In genomic region chr14:30443368-30444007, GRCh38 we compare ENCODE assay signal across 8 cellular contexts.
DNase-seq lines count a peak whose midpoint lies in the region; TF ChIP-seq lines count a peak whose summit lies in the region.

No MANE protein-coding gene starts in this region.

- H3K27me3 ChIP-seq in KMS-11 (ENCODE audit: insufficient read depth, low read depth) = no peaks in the 10 kb centered on the region

- H4K20me1 ChIP-seq in KMS-11 (ENCODE audit: insufficient read depth) = no peaks in the 10 kb centered on the region

- intact Hi-C loops in activated T-helper 2 cell treated with anti-CD3 and anti-CD28 coated beads, Interferon-gamma antibody, Interleukin-2, Interleukin-4, amounts not matched to agents 10 μg/mL and 5 μg/mL and 100 μg/mL, durations not matched to agents 14 hours and 24 hours and 36 hours (cut with micrococcal nuclease) = loop anchor here (1.0 to 10.0 kb wide), 3 partner anchors 68 to 1689 kb away; no protein-coding TSS in a partner anchor

- H3K36me3 ChIP-seq in KMS-11 (ENCODE audit: insufficient read depth) = no peaks in the 10 kb centered on the region

- peak; percentile 50 for TF ChIP-seq CTCF in KMS-11 (conservative IDR thresholded peaks at IDR 0.05; ENCODE audit: low read depth, low read length)

- H3K4me1 Mint-ChIP-seq in activated T-helper 2 cell treated with anti-CD3 and anti-CD28 coated beads, Interferon-gamma antibody, Interleukin-2, Interleukin-4, amounts not matched to agents 10 μg/mL and 5 μg/mL and 100 μg/mL, durations not matched to agents 14 hours and 24 hours and 36 hours (ENCODE audit: low read depth) = no peaks in the 10 kb centered on the region

- H3K27ac ChIP-seq in KMS-11 = no peak overlapping the region

- H3K9me3 Mint-ChIP-seq in activated T-helper 2 cell treated with anti-CD3 and anti-CD28 coated beads, Interferon-gamma antibody, Interleukin-2, Interleukin-4, amounts not matched to agents 10 μg/mL and 5 μg/mL and 100 μg/mL, durations not matched to agents 14 hours and 24 hours and 36 hours = no peaks in the 10 kb centered on the region

- no peak overlapping the region for H3K9ac ChIP-seq in KMS-11

- DNase-seq in DMS53 treated with DMSO at 0.1 percent for 48 hours (lab: John Stamatoyannopoulos, UW; ENCODE audit: unreplicated experiment) (peak; percentile 28), SHP77 treated with DMSO at 0.1 percent for 48 hours (lab: John Stamatoyannopoulos, UW) (peak; percentile 22), glomerular visceral epithelial cell (ENCODE audit: extremely low spot score) (peak; percentile 11), NCI-H1048 (lab: John Stamatoyannopoulos, UW) (no peak), NCI-H226 (no peak), islet precursor cell (no peak)
- DNase-seq in activated T-helper 2 cell treated with anti-CD3 and anti-CD28 coated beads, Interferon-gamma antibody, Interleukin-2, Interleukin-4, amounts not matched to agents 10 μg/mL and 5 μg/mL and 100 μg/mL, durations not matched to agents 14 hours and 24 hours and 36 hours (ENCODE audit: low spot score) = no peak

- H3K4me3 ChIP-seq in KMS-11 (IDR thresholded peaks at IDR 0.05; ENCODE audit: insufficient read depth, low read depth, low read length) = no peak overlapping the region

- H3K27ac Mint-ChIP-seq in activated T-helper 2 cell treated with anti-CD3 and anti-CD28 coated beads, Interferon-gamma antibody, Interleukin-2, Interleukin-4, amounts not matched to agents 10 μg/mL and 5 μg/mL and 100 μg/mL, durations not matched to agents 14 hours and 24 hours and 36 hours = no peak overlapping the region

- H3K4me3 Mint-ChIP-seq in activated T-helper 2 cell treated with anti-CD3 and anti-CD28 coated beads, Interferon-gamma antibody, Interleukin-2, Interleukin-4, amounts not matched to agents 10 μg/mL and 5 μg/mL and 100 μg/mL, durations not matched to agents 14 hours and 24 hours and 36 hours (ENCODE audit: low read depth) = no peak overlapping the region

- H3K4me1 ChIP-seq in KMS-11 (ENCODE audit: low read depth, poor library complexity, severe bottlenecking) = no peaks in the 10 kb centered on the region

- H3K4me2 ChIP-seq in KMS-11 = no peak overlapping the region

- H3K27me3 Mint-ChIP-seq in activated T-helper 2 cell treated with anti-CD3 and anti-CD28 coated beads, Interferon-gamma antibody, Interleukin-2, Interleukin-4, amounts not matched to agents 10 μg/mL and 5 μg/mL and 100 μg/mL, durations not matched to agents 14 hours and 24 hours and 36 hours (ENCODE audit: low read depth) = peaks cover 3% of the 10 kb centered on the region

- H3K36me3 Mint-ChIP-seq in activated T-helper 2 cell treated with anti-CD3 and anti-CD28 coated beads, Interferon-gamma antibody, Interleukin-2, Interleukin-4, amounts not matched to agents 10 μg/mL and 5 μg/mL and 100 μg/mL, durations not matched to agents 14 hours and 24 hours and 36 hours (ENCODE audit: low read depth) = no peaks in the 10 kb centered on the region

- no peaks in the 10 kb centered on the region for H3K79me2 ChIP-seq in KMS-11 (ENCODE audit: insufficient read depth, low read depth)

- H2AFZ ChIP-seq in KMS-11 (ENCODE audit: low read depth) = no peak overlapping the region

Comparison
In these comparisons a context has a peak if more than half of its experiments do, and no peak if none do; other contexts are left out.
1. DNase-seq: peak in DMS53 treated with DMSO at 0.1 percent for 48 hours (single experiment), SHP77 treated with DMSO at 0.1 percent for 48 hours (single experiment) and glomerular visceral epithelial cell (single experiment); none in NCI-H1048 (single experiment), NCI-H226 (single experiment), islet precursor cell (single experiment) and activated T-helper 2 cell treated with anti-CD3 and anti-CD28 coated beads, Interferon-gamma antibody, Interleukin-2, Interleukin-4, amounts not matched to agents 10 μg/mL and 5 μg/mL and 100 μg/mL, durations not matched to agents 14 hours and 24 hours and 36 hours (single experiment).